20 cellular contexts compared by ENCODE assay signal in the genomic region with DNA sequence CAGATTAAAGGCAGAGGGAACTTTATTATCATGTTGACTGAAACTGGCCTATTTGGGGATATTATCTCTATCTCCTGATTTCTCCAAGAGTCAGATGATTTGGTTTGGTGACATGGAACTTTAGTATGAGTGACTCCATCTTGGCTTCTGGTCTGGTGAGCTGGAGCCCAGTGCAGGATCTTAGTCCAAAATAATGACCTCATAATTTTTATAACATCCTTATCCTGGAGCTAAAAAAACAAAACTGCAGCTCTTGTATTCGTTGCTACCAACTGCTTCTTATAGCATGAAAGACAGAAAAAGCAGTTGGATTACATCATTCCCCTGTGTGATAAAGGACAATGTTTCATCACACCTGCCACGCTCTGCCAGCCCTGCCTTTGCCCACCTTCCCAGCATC. TPM values are rescaled to one million over a fixed set of nuclear protein-coding genes. Genes with fewer than 3 reads are reported as not detected.
"Had no signal": no experiment of that assay in that cellular context is flagged by ENCODE, and none has a peak within 500 bp of the region (broad histone marks: within the 10 kb centered on the region; RNA-seq: fewer than 3 reads in every experiment).

No MANE protein-coding gene starts in this region.

- H3K4me3 ChIP-seq: colonic mucosa, esophagus squamous epithelium, hepatocyte, psoas muscle had no signal

- DNase-seq: colonic mucosa; dermis blood vessel endothelial cell; esophagus squamous epithelium; foreskin melanocyte; left colon; mesendoderm; naive B cell; psoas muscle; retina; small intestine; stimulated activated CD4-positive, alpha-beta T cell treated with anti-CD3 and anti-CD28 coated beads, Interleukin-12 subunit alpha, Interleukin-12 subunit beta, amount 100 ng/mL, for 4 hours; stimulated activated naive CD4-positive, alpha-beta T cell treated with Interleukin-2 at 50 U/mL for 16 hours had no signal

- H3K36me3 Mint-ChIP-seq: naive B cell, type B pancreatic cell had no signal

- H3K27ac ChIP-seq: colonic mucosa, esophagus squamous epithelium, hepatocyte, neutrophil, psoas muscle had no signal

- H3K27me3 ChIP-seq: colonic mucosa, hepatocyte, neutrophil had no signal

- H3K4me3 Mint-ChIP-seq: naive B cell, type B pancreatic cell had no signal

- H3K9me3 Mint-ChIP-seq: naive B cell, type B pancreatic cell had no signal

- H3K4me1 Mint-ChIP-seq: naive B cell had no signal

- H3K36me3 ChIP-seq: colonic mucosa, esophagus squamous epithelium, neutrophil had no signal

- H3K27ac Mint-ChIP-seq: type B pancreatic cell had no signal

- ATAC-seq: left colon, psoas muscle had no signal

- H3K4me1 ChIP-seq: colonic mucosa, esophagus squamous epithelium, psoas muscle had no signal

- H3K9me3 ChIP-seq: colonic mucosa, esophagus squamous epithelium, neutrophil, psoas muscle had no signal

RNA-seq across cellular contexts. Expression of a gene that starts 39.3 kb away (rescaled TPM):
- total RNA-seq: colonic mucosa, dermis blood vessel endothelial cell, hepatocyte, osteoblast had no signal
- polyA plus RNA-seq: hepatocyte, liver, neural cell had no signal

RNA-seq across cellular contexts. Expression of a gene that starts 44.5 kb away (rescaled TPM):
- total RNA-seq: dermis blood vessel endothelial cell, epithelial cell of proximal tubule, lung microvascular endothelial cell, osteoblast, psoas muscle had no signal
- polyA plus RNA-seq: liver, neural cell, psoas muscle, small intestine had no signal
